20 cellular contexts compared by ENCODE assay signal in the genomic region with DNA sequence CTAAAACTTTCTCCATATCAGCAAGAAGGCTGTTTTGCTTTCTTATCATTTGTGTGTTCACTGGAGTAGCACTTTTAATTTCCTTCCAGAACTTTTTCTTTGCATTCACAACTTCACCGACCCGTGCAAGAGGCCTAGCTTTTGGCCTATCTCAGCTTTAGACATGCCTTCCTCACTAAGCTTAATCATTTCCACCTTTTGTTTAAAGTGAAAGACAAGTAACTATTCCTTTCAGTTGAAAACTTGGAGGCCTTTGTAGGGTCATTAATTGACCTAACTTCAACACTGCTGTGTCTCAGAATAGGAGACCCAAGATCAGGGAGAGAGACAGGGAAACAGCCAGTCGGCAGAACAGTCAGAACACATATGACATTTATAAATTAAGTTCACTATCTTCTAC. TPM values are rescaled to one million over a fixed set of nuclear protein-coding genes. Genes with fewer than 3 reads are reported as not detected.
DNase-seq lines count a peak whose midpoint lies in the region; ATAC-seq and FAIRE-seq lines count a peak whose summit lies in the region.
"Had no signal": no experiment of that assay in that cellular context is flagged by ENCODE, and none has a peak within 500 bp of the region (broad histone marks: within the 10 kb centered on the region; RNA-seq: fewer than 3 reads in every experiment).

No MANE protein-coding gene starts in this region.

- DNase-seq in RCC 7860 (ENCODE audit: low spot score) (no peak), fibroblast of gingiva (ENCODE audit: low read depth) (peak; percentile 14), kidney tubule cell (ENCODE audit: low spot score) (peak; percentile 21), pulmonary artery endothelial cell (ENCODE audit: low read depth, low spot score) (peak; percentile 43), putamen (ENCODE audit: low spot score) (no peak), left colon (no peak)
- DNase-seq in stimulated activated CD4-positive, alpha-beta T cell treated with anti-CD3 and anti-CD28 coated beads, Interleukin-12 subunit alpha, Interleukin-12 subunit beta, amount 100 ng/mL, for 4 hours: no peak
- DNase-seq: CD8-positive, alpha-beta T cell; COR-L47; DMS153; DMS79 treated with DMSO at 0.1 percent for 48 hours; EL; GM23248 had no signal

- peak; percentile 16 for FAIRE-seq in RCC 7860 (lab: Jason Lieb, UNC)
- FAIRE-seq: A204.1, D721Med, G401.6, GM12891, H54 had no signal

- intact Hi-C loops in left colon (cut with DNase I, micrococcal nuclease): no loop called here

- ATAC-seq in HG03039 (IDR thresholded peaks at IDR 0.05; ENCODE audit: unreplicated experiment) (no peak), left colon (no peak)
- ATAC-seq: CD8-positive, alpha-beta T cell; HCT116 had no signal

RNA-seq across cellular contexts. Expression of gene BBS10, which starts 39.3 kb away (rescaled TPM):
- total RNA-seq in pulmonary artery endothelial cell: 11.9 and 17.7 TPM in 2 replicates
- 1 to 10 TPM; 2.0 to 3.4 TPM for total RNA-seq in left colon

Comparison
In these comparisons a context has a peak if more than half of its experiments do, and no peak if none do; other contexts are left out.
1. DNase-seq: peak in fibroblast of gingiva (single experiment), kidney tubule cell (single experiment) and pulmonary artery endothelial cell (single experiment); none in RCC 7860 (single experiment), putamen (single experiment), stimulated activated CD4-positive, alpha-beta T cell treated with anti-CD3 and anti-CD28 coated beads, Interleukin-12 subunit alpha, Interleukin-12 subunit beta, amount 100 ng/mL, for 4 hours (single experiment) and left colon (0 of 2).